ENCODE assay signal across 13 cellular contexts in the genomic region with DNA sequence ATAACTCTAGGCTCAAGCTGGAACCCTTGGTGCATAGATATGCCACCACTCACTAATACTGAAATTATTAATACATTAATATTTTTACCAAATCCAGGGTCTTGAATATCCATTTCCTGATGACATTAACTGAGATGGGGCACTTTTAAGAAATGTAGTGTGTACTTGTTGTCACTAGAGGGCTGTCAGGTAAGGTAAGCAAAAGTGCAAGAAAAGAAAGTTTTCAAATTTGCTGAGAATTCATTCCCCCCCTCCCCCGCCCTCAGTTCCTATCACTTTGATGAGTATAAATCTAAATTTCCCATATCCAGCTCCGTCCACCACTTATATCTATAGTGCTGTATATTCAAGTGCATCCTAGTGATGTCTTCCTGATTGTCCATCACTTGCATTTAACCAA. TPM values are rescaled to one million over a fixed set of nuclear protein-coding genes. Genes with fewer than 3 reads are reported as not detected.
A peak's percentile ranks its signal among the peaks of the same experiment; 100 is the strongest.
DNase-seq lines count a peak whose midpoint lies in the region; ATAC-seq and TF ChIP-seq lines count a peak whose summit lies in the region.
"Had no signal": no experiment of that assay in that cellular context is flagged by ENCODE, and none has a peak within 500 bp of the region (broad histone marks: within the 10 kb centered on the region; RNA-seq: fewer than 3 reads in every experiment).

No MANE protein-coding gene starts in this region.

- H3K36me3 Mint-ChIP-seq in chondrocyte (ENCODE audit: low read depth), result no peaks in the 10 kb centered on the region
- no peaks in the 10 kb centered on the region for H3K36me3 Mint-ChIP-seq in type B pancreatic cell

- H3K27me3 Mint-ChIP-seq in chondrocyte (ENCODE audit: low read depth), result peaks cover 11% of the 10 kb centered on the region
- H3K27me3 Mint-ChIP-seq in type B pancreatic cell, result no peaks in the 10 kb centered on the region

- H3K27ac Mint-ChIP-seq in chondrocyte (ENCODE audit: unreplicated experiment) (no peak overlapping the region), type B pancreatic cell (no peak overlapping the region)

- H3K4me3 ChIP-seq in NB4 (ENCODE audit: low read depth, low read length), result no peak overlapping the region
- H3K4me3 ChIP-seq: tibial artery had no signal

- ATAC-seq in HG03139 (IDR thresholded peaks at IDR 0.05; ENCODE audit: unreplicated experiment), result no peak
- ATAC-seq: right cardiac atrium had no signal

- no peaks in the 10 kb centered on the region for H3K9me3 Mint-ChIP-seq in chondrocyte (ENCODE audit: low read depth)
- H3K9me3 Mint-ChIP-seq in type B pancreatic cell, result no peaks in the 10 kb centered on the region

- no peak for TF ChIP-seq POLR2A in NB4 (IDR thresholded peaks at IDR 0.05; ENCODE audit: extremely low read depth, insufficient read length)

- H3K4me1 Mint-ChIP-seq in chondrocyte (ENCODE audit: low read depth), result no peaks in the 10 kb centered on the region
- H3K4me1 Mint-ChIP-seq in type B pancreatic cell (ENCODE audit: unreplicated experiment), result no peaks in the 10 kb centered on the region

- DNase-seq in NCI-H146 (lab: John Stamatoyannopoulos, UW) (peak; percentile 0), NCI-H146 treated with DMSO at 0.1 percent for 48 hours (lab: John Stamatoyannopoulos, UW; ENCODE audit: unreplicated experiment) (no peak), NB4 (ENCODE audit: low read depth) (peak; percentile 7), chondrocyte (ENCODE audit: low spot score) (no peak), type B pancreatic cell (ENCODE audit: extremely low spot score, unreplicated experiment) (no peak), glomerular visceral epithelial cell (ENCODE audit: extremely low spot score) (no peak)
- DNase-seq in effector CD4-positive, alpha-beta T cell, result no peak
- DNase-seq: central memory CD4-positive, alpha-beta T cell; GDM1; NCI-H1436; right cardiac atrium; tibial artery had no signal

- H3K4me3 Mint-ChIP-seq in chondrocyte (ENCODE audit: unreplicated experiment) (no peak overlapping the region), type B pancreatic cell (no peak overlapping the region)

- TF ChIP-seq CTCF in NB4 (IDR thresholded peaks at IDR 0.05; ENCODE audit: low read depth, low read length) (peak; percentile 10), chondrocyte (IDR thresholded peaks at IDR 0.05) (peak; percentile 66), type B pancreatic cell (conservative IDR thresholded peaks at IDR 0.05) (peak; percentile 54)

RNA-seq across cellular contexts. Expression of gene WDR44, which starts 20.5 kb away (rescaled TPM):
- total RNA-seq in chondrocyte (19.3 to 37.7 TPM (median 20.2 TPM) in 3 replicates), type B pancreatic cell (ENCODE audit: low replicate concordance) (9.3 and 9.5 TPM in 2 replicates)

Comparison
In these comparisons a context has a peak if more than half of its experiments do, and no peak if none do; other contexts are left out.
1. DNase-seq: peak in NCI-H146 (single experiment) and NB4 (single experiment); none in NCI-H146 treated with DMSO at 0.1 percent for 48 hours (single experiment), chondrocyte (single experiment), type B pancreatic cell (single experiment), glomerular visceral epithelial cell (single experiment) and effector CD4-positive, alpha-beta T cell (single experiment).
2. CTCF ChIP-seq: peak in every context shown above with its lines; median percentile 66 in chondrocyte; 54 in type B pancreatic cell; 10 in NB4.